In genomic region chr5:96745844-96746531, GRCh38 we compare ENCODE assay signal across 1 cellular context.
TF ChIP-seq lines count a peak whose summit lies in the region.

No MANE protein-coding gene starts in this region.

TF ChIP-seq in HEK293, 187 proteins besides CTCF, POLR2A, EP300 and RAD21 (continued from another document and continues in another):
- TF ChIP-seq ZNF398 (tag by site-specific recombination; IDR thresholded peaks at IDR 0.05) (peak; percentile 57), ZNF626 (tag by site-specific recombination; IDR thresholded peaks at IDR 0.05) (peak; percentile 55; the same call in 1 of the 2 replicates), ZXDB (tag by site-specific recombination; IDR thresholded peaks at IDR 0.05) (peak; percentile 88), ZBTB26 (tag by site-specific recombination; optimal IDR thresholded peaks at IDR 0.05) (no peak), ZBTB17 (tag by site-specific recombination; IDR thresholded peaks at IDR 0.05) (peak; percentile 89), ZNF558 (tag by site-specific recombination; IDR thresholded peaks at IDR 0.05) (peak; percentile 68; the same call in 1 of the 2 replicates), KLF9 (tag by site-specific recombination; IDR thresholded peaks at IDR 0.05; ENCODE audit: low read depth) (peak; percentile 32; the same call in 1 of the 2 replicates), KLF8 (tag by site-specific recombination; IDR thresholded peaks at IDR 0.05) (peak; percentile 90), ZNF174 (tag by site-specific recombination; IDR thresholded peaks at IDR 0.05) (no peak), ZNF394 (tag by site-specific recombination; IDR thresholded peaks at IDR 0.05; ENCODE audit: borderline replicate concordance) (peak; percentile 87), KLF7 (tag by site-specific recombination; IDR thresholded peaks at IDR 0.05; ENCODE audit: borderline replicate concordance) (0 out of 2 replicates have a peak, but pooled peaks have one; percentile 32), ZNF521 (tag by site-specific recombination; IDR thresholded peaks at IDR 0.05) (no peak), ZNF600 (tag by site-specific recombination; IDR thresholded peaks at IDR 0.05) (peak; percentile 82), ZNF596 (tag by site-specific recombination; IDR thresholded peaks at IDR 0.05) (peak; percentile 54; the same call in 1 of the 2 replicates), ZNF341 (tag by site-specific recombination; IDR thresholded peaks at IDR 0.05; ENCODE audit: low read depth) (peak; percentile 78), ZNF843 (tag by site-specific recombination; IDR thresholded peaks at IDR 0.05) (peak; percentile 99), BCL11A (tag by site-specific recombination; IDR thresholded peaks at IDR 0.05; ENCODE audit: low read depth) (peak; percentile 97), WT1 (tag by site-specific recombination; IDR thresholded peaks at IDR 0.05) (peak; percentile 97), ZSCAN30 (tag by site-specific recombination; IDR thresholded peaks at IDR 0.05) (peak; percentile 94), RBAK (tag by site-specific recombination; IDR thresholded peaks at IDR 0.05) (no peak), ZNF549 (tag by site-specific recombination; IDR thresholded peaks at IDR 0.05) (no peak), TCF7L2 (IDR thresholded peaks at IDR 0.05; ENCODE audit: borderline replicate concordance, low read depth, low read length) (peak; percentile 98), SALL2 (tag by site-specific recombination; IDR thresholded peaks at IDR 0.05; ENCODE audit: borderline replicate concordance) (no peak), ZNF701 (tag by site-specific recombination; IDR thresholded peaks at IDR 0.05) (no peak), ZNF16 (tag by site-specific recombination; IDR thresholded peaks at IDR 0.05; ENCODE audit: low read depth) (no peak), ZNF501 (tag by site-specific recombination; IDR thresholded peaks at IDR 0.05) (peak; percentile 93), ZNF335 (tag by site-specific recombination; conservative IDR thresholded peaks at IDR 0.05) (peak; percentile 82), ZBTB48 (tag by site-specific recombination; IDR thresholded peaks at IDR 0.05) (peak; percentile 85; the same call in 1 of the 2 replicates), ZNF18 (tag by site-specific recombination; IDR thresholded peaks at IDR 0.05) (peak; percentile 69; the same call in 1 of the 2 replicates), ZNF76 (tag by site-specific recombination; IDR thresholded peaks at IDR 0.05; ENCODE audit: borderline replicate concordance, low read depth) (peak; percentile 73; the same call in 1 of the 2 replicates), ZBTB20 (tag by site-specific recombination; IDR thresholded peaks at IDR 0.05) (peak; percentile 29; the same call in 1 of the 2 replicates), ZSCAN16 (tag by site-specific recombination; IDR thresholded peaks at IDR 0.05) (peak; percentile 69; the same call in 1 of the 2 replicates), ZNF391 (tag by site-specific recombination; IDR thresholded peaks at IDR 0.05; ENCODE audit: borderline replicate concordance, low read depth) (peak; percentile 92; the same call in 1 of the 2 replicates), ZNF707 (tag by site-specific recombination; IDR thresholded peaks at IDR 0.05) (no peak), ZNF133 (tag by site-specific recombination; IDR thresholded peaks at IDR 0.05) (peak; percentile 90), OVOL3 (tag by site-specific recombination; IDR thresholded peaks at IDR 0.05) (peak; percentile 98), ZNF510 (tag by site-specific recombination; IDR thresholded peaks at IDR 0.05; ENCODE audit: insufficient replicate concordance) (no peak), YY1 (tag by site-specific recombination; IDR thresholded peaks at IDR 0.05) (no peak), ZNF768 (tag by site-specific recombination; IDR thresholded peaks at IDR 0.05) (peak; percentile 83)
- TF ChIP-seq, protein P1, sequence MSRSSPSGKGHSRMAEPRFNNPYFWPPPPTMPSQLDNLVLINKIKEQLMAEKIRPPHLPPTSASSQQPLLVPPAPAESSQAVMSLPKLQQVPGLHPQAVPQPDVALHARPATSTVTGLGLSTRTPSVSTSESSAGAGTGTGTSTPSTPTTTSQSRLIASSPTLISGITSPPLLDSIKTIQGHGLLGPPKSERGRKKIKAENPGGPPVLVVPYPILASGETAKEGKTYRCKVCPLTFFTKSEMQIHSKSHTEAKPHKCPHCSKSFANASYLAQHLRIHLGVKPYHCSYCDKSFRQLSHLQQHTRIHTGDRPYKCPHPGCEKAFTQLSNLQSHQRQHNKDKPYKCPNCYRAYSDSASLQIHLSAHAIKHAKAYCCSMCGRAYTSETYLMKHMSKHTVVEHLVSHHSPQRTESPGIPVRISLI (tag by site-specific recombination; IDR thresholded peaks at IDR 0.05): peak; percentile 99
- TF ChIP-seq, protein P2, sequence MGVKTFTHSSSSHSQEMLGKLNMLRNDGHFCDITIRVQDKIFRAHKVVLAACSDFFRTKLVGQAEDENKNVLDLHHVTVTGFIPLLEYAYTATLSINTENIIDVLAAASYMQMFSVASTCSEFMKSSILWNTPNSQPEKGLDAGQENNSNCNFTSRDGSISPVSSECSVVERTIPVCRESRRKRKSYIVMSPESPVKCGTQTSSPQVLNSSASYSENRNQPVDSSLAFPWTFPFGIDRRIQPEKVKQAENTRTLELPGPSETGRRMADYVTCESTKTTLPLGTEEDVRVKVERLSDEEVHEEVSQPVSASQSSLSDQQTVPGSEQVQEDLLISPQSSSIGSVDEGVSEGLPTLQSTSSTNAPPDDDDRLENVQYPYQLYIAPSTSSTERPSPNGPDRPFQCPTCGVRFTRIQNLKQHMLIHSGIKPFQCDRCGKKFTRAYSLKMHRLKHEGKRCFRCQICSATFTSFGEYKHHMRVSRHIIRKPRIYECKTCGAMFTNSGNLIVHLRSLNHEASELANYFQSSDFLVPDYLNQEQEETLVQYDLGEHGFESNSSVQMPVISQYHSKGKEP (tag by site-specific recombination; IDR thresholded peaks at IDR 0.05): peak; percentile 100
- TF ChIP-seq, protein P3, sequence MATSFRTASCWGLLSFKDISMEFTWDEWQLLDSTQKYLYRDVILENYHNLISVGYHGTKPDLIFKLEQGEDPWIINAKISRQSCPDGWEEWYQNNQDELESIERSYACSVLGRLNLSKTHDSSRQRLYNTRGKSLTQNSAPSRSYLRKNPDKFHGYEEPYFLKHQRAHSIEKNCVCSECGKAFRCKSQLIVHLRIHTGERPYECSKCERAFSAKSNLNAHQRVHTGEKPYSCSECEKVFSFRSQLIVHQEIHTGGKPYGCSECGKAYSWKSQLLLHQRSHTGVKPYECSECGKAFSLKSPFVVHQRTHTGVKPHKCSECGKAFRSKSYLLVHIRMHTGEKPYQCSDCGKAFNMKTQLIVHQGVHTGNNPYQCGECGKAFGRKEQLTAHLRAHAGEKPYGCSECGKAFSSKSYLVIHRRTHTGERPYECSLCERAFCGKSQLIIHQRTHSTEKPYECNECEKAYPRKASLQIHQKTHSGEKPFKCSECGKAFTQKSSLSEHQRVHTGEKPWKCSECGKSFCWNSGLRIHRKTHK (tag by site-specific recombination; IDR thresholded peaks at IDR 0.05): no peak
- TF ChIP-seq, protein P4, sequence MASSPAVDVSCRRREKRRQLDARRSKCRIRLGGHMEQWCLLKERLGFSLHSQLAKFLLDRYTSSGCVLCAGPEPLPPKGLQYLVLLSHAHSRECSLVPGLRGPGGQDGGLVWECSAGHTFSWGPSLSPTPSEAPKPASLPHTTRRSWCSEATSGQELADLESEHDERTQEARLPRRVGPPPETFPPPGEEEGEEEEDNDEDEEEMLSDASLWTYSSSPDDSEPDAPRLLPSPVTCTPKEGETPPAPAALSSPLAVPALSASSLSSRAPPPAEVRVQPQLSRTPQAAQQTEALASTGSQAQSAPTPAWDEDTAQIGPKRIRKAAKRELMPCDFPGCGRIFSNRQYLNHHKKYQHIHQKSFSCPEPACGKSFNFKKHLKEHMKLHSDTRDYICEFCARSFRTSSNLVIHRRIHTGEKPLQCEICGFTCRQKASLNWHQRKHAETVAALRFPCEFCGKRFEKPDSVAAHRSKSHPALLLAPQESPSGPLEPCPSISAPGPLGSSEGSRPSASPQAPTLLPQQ (tag by site-specific recombination; IDR thresholded peaks at IDR 0.05): no peak
- TF ChIP-seq, protein P5, sequence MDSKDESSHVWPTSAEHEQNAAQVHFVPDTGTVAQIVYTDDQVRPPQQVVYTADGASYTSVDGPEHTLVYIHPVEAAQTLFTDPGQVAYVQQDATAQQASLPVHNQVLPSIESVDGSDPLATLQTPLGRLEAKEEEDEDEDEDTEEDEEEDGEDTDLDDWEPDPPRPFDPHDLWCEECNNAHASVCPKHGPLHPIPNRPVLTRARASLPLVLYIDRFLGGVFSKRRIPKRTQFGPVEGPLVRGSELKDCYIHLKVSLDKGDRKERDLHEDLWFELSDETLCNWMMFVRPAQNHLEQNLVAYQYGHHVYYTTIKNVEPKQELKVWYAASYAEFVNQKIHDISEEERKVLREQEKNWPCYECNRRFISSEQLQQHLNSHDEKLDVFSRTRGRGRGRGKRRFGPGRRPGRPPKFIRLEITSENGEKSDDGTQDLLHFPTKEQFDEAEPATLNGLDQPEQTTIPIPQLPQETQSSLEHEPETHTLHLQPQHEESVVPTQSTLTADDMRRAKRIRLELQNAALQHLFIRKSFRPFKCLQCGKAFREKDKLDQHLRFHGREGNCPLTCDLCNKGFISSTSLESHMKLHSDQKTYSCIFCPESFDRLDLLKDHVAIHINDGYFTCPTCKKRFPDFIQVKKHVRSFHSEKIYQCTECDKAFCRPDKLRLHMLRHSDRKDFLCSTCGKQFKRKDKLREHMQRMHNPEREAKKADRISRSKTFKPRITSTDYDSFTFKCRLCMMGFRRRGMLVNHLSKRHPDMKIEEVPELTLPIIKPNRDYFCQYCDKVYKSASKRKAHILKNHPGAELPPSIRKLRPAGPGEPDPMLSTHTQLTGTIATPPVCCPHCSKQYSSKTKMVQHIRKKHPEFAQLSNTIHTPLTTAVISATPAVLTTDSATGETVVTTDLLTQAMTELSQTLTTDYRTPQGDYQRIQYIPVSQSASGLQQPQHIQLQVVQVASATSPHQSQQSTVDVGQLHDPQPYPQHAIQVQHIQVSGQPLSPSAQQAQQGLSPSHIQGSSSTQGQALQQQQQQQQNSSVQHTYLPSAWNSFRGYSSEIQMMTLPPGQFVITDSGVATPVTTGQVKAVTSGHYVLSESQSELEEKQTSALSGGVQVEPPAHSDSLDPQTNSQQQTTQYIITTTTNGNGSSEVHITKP (tag by site-specific recombination; IDR thresholded peaks at IDR 0.05): peak; percentile 87
- TF ChIP-seq, protein P6, sequence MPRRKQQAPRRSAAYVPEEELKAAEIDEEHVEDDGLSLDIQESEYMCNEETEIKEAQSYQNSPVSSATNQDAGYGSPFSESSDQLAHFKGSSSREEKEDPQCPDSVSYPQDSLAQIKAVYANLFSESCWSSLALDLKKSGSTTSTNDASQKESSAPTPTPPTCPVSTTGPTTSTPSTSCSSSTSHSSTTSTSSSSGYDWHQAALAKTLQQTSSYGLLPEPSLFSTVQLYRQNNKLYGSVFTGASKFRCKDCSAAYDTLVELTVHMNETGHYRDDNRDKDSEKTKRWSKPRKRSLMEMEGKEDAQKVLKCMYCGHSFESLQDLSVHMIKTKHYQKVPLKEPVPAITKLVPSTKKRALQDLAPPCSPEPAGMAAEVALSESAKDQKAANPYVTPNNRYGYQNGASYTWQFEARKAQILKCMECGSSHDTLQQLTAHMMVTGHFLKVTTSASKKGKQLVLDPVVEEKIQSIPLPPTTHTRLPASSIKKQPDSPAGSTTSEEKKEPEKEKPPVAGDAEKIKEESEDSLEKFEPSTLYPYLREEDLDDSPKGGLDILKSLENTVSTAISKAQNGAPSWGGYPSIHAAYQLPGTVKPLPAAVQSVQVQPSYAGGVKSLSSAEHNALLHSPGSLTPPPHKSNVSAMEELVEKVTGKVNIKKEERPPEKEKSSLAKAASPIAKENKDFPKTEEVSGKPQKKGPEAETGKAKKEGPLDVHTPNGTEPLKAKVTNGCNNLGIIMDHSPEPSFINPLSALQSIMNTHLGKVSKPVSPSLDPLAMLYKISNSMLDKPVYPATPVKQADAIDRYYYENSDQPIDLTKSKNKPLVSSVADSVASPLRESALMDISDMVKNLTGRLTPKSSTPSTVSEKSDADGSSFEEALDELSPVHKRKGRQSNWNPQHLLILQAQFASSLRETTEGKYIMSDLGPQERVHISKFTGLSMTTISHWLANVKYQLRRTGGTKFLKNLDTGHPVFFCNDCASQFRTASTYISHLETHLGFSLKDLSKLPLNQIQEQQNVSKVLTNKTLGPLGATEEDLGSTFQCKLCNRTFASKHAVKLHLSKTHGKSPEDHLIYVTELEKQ (tag by site-specific recombination; IDR thresholded peaks at IDR 0.05; ENCODE audit: borderline replicate concordance): peak; percentile 98
